Comparison of ENCODE assay signal across 16 cellular contexts in the genomic region with DNA sequence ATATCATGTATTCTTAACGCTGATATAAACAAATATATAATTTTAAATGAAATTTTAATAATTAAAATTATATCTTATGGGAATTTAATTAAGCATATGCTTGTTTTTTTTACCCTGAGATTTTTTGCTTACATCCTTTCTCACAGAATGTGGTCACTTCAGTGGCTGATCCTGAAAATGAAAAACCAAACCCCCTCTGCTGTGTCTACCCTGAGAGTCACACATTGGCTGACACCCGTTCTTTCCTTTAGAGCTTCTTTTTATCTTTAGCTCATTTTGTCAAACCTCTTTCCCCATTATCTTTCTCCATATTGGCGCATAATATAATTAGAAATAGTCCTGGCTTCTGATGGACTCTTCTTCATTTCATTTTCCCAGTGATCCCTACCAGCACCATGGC. TPM values are rescaled to one million over a fixed set of nuclear protein-coding genes. Genes with fewer than 3 reads are reported as not detected.
DNase-seq lines count a peak whose midpoint lies in the region; ATAC-seq, FAIRE-seq and TF ChIP-seq lines count a peak whose summit lies in the region.
"Had no signal": no experiment of that assay in that cellular context is flagged by ENCODE, and none has a peak within 500 bp of the region (broad histone marks: within the 10 kb centered on the region; RNA-seq: fewer than 3 reads in every experiment).

No MANE protein-coding gene starts in this region.

- CTCF ChIA-PET in activated CD4-positive, alpha-beta T cell treated with anti-CD3 and anti-CD28 coated beads for 36 hours (lab: Charles Lee) = interaction anchor here (0.7 to 1.9 kb wide), 5 partner anchors 10 to 220 kb away, joined by 3 to 9 read pairs (median 3); no protein-coding TSS in a partner anchor

- no peaks in the 10 kb centered on the region for H3F3A ChIP-seq in smooth muscle cell (ENCODE audit: low read depth)

- peak overlapping the region; percentile 90 for H3K27ac Mint-ChIP-seq in activated CD4-positive, alpha-beta T cell treated with anti-CD3 and anti-CD28 coated beads for 36 hours
- H3K27ac Mint-ChIP-seq in stimulated activated effector memory CD8-positive, alpha-beta T cell treated with anti-CD3 and anti-CD28 coated beads, Interleukin-12 subunit alpha, Interleukin-12 subunit beta, amount 100 ng/mL, for 72 hours = peak overlapping the region; percentile 79

- H3K4me1 Mint-ChIP-seq in activated CD4-positive, alpha-beta T cell treated with anti-CD3 and anti-CD28 coated beads for 36 hours = peaks cover 24% of the 10 kb centered on the region
- H3K4me1 Mint-ChIP-seq in stimulated activated effector memory CD8-positive, alpha-beta T cell treated with anti-CD3 and anti-CD28 coated beads, Interleukin-12 subunit alpha, Interleukin-12 subunit beta, amount 100 ng/mL, for 72 hours = peaks cover 17% of the 10 kb centered on the region

- H3K27me3 Mint-ChIP-seq in activated CD4-positive, alpha-beta T cell treated with anti-CD3 and anti-CD28 coated beads for 36 hours = no peaks in the 10 kb centered on the region

- H3K4me3 ChIP-seq in smooth muscle cell = no peak overlapping the region
- no peak overlapping the region for H3K4me3 ChIP-seq in dorsolateral prefrontal cortex

- H3K79me2 ChIP-seq in smooth muscle cell (ENCODE audit: low read depth) = no peaks in the 10 kb centered on the region

- intact Hi-C loops in activated CD4-positive, alpha-beta T cell treated with anti-CD3 and anti-CD28 coated beads for 36 hours (cut with DNase I, micrococcal nuclease) = no loop called here
- intact Hi-C loops in dorsolateral prefrontal cortex (cut with DNase I) = loop anchor here in 1 of 2 donors (5.0 kb wide), 1 partner anchor 217 kb away; no protein-coding TSS in a partner anchor

- 92% methylated on average over 3 of the region's 3 CpGs for WGBS in smooth muscle cell (ENCODE audit: low lambda C conversion rate)

- no peaks in the 10 kb centered on the region for H3K9me3 ChIP-seq in smooth muscle cell (replicated peaks; ENCODE audit: low read depth)
- H3K9me3 ChIP-seq: heart left ventricle had no signal

- H3K4me1 ChIP-seq in smooth muscle cell (ENCODE audit: low read depth) = no peaks in the 10 kb centered on the region

- ATAC-seq in activated CD4-positive, alpha-beta T cell treated with anti-CD3 and anti-CD28 coated beads for 36 hours = no peak
- ATAC-seq in GM21723 (IDR thresholded peaks at IDR 0.05; ENCODE audit: unreplicated experiment) = peak; percentile 70
- peak; percentile 44 for ATAC-seq in stimulated activated effector memory CD8-positive, alpha-beta T cell treated with anti-CD3 and anti-CD28 coated beads, Interleukin-12 subunit alpha, Interleukin-12 subunit beta, amount 100 ng/mL, for 72 hours
- ATAC-seq: HCT116 had no signal

- no peaks in the 10 kb centered on the region for H3K9me3 Mint-ChIP-seq in activated CD4-positive, alpha-beta T cell treated with anti-CD3 and anti-CD28 coated beads for 36 hours (ENCODE audit: low read depth)
- no peaks in the 10 kb centered on the region for H3K9me3 Mint-ChIP-seq in stimulated activated effector memory CD8-positive, alpha-beta T cell treated with anti-CD3 and anti-CD28 coated beads, Interleukin-12 subunit alpha, Interleukin-12 subunit beta, amount 100 ng/mL, for 72 hours

- H3K27ac ChIP-seq in smooth muscle cell (ENCODE audit: low read depth) (no peak overlapping the region), dorsolateral prefrontal cortex (peak overlapping the region in 27 of 59 donors; percentile 17 to 90 (median 77))
- H3K27ac ChIP-seq: 22Rv1, brain microvascular endothelial cell had no signal

- H4K20me1 ChIP-seq in smooth muscle cell (ENCODE audit: low read depth) = no peaks in the 10 kb centered on the region

- no peak overlapping the region for H3K4me2 ChIP-seq in smooth muscle cell

- POLR2A ChIA-PET in activated CD4-positive, alpha-beta T cell treated with anti-CD3 and anti-CD28 coated beads for 36 hours (lab: Charles Lee) = no interaction called here

- H3K36me3 Mint-ChIP-seq in activated CD4-positive, alpha-beta T cell treated with anti-CD3 and anti-CD28 coated beads for 36 hours (ENCODE audit: low read depth) = peaks cover 6% of the 10 kb centered on the region
- H3K36me3 Mint-ChIP-seq in stimulated activated effector memory CD8-positive, alpha-beta T cell treated with anti-CD3 and anti-CD28 coated beads, Interleukin-12 subunit alpha, Interleukin-12 subunit beta, amount 100 ng/mL, for 72 hours = peaks cover 44% of the 10 kb centered on the region

- H3K4me3 Mint-ChIP-seq in activated CD4-positive, alpha-beta T cell treated with anti-CD3 and anti-CD28 coated beads for 36 hours = no peak overlapping the region
- H3K4me3 Mint-ChIP-seq in stimulated activated effector memory CD8-positive, alpha-beta T cell treated with anti-CD3 and anti-CD28 coated beads, Interleukin-12 subunit alpha, Interleukin-12 subunit beta, amount 100 ng/mL, for 72 hours = peak overlapping the region; percentile 58

- no peak overlapping the region for H2AFZ ChIP-seq in smooth muscle cell (ENCODE audit: low read depth)

- no peak overlapping the region for H3K9ac ChIP-seq in smooth muscle cell (ENCODE audit: low read depth)

- TF ChIP-seq CTCF in smooth muscle cell (IDR thresholded peaks at IDR 0.05; ENCODE audit: borderline replicate concordance, insufficient read depth, poor library complexity, severe bottlenecking) = no peak
- TF ChIP-seq CTCF in dorsolateral prefrontal cortex (IDR thresholded peaks at IDR 0.05 in 54 of 56, conservative IDR thresholded peaks at IDR 0.05 in 2 of 56; ENCODE audit: low read depth in 1 of 56, partially characterized antibody in 56 of 56) = no peak

- no peak for DNase-seq in activated CD4-positive, alpha-beta T cell treated with anti-CD3 and anti-CD28 coated beads for 36 hours
- DNase-seq in activated CD4-positive, alpha-beta T cell treated with anti-CD3 and anti-CD28 coated beads for 48 hours = no peak
- no peak for DNase-seq in stimulated activated effector memory CD8-positive, alpha-beta T cell treated with anti-CD3 and anti-CD28 coated beads, Interleukin-12 subunit alpha, Interleukin-12 subunit beta, amount 100 ng/mL, for 72 hours (ENCODE audit: low spot score in 2 of 2)
- DNase-seq in activated CD4-positive, alpha-beta T cell treated with anti-CD3 and anti-CD28 coated beads, Interleukin-2, amount 50 U/mL, for 1 hour = no peak
- DNase-seq in smooth muscle cell (lab: John Stamatoyannopoulos, UW; ENCODE audit: unreplicated experiment) = no peak
- DNase-seq in dorsolateral prefrontal cortex = no peak
- DNase-seq: brain microvascular endothelial cell, heart left ventricle, NCI-H1930, NCI-H82, Right ventricle myocardium superior had no signal

- no peaks in the 10 kb centered on the region for H3K36me3 ChIP-seq in smooth muscle cell (ENCODE audit: low read depth)
- H3K36me3 ChIP-seq: brain microvascular endothelial cell had no signal

- peak; percentile 23 for FAIRE-seq in TTC549 (lab: Jason Lieb, UNC)
- FAIRE-seq: endometrium had no signal

- H3K27me3 ChIP-seq in smooth muscle cell (ENCODE audit: low read depth) (no peaks in the 10 kb centered on the region), dorsolateral prefrontal cortex (no peaks in the 10 kb centered on the region)
- H3K27me3 ChIP-seq: brain microvascular endothelial cell, heart left ventricle had no signal

RNA-seq across cellular contexts. Expression of a gene that starts 10.8 kb away (rescaled TPM):
- 100 to 1,000 TPM; 394 to 452 TPM for total RNA-seq in activated CD4-positive, alpha-beta T cell treated with anti-CD3 and anti-CD28 coated beads for 36 hours
- total RNA-seq in smooth muscle cell = 46.8 and 548 TPM in 2 replicates
- polyA plus RNA-seq in smooth muscle cell = 51.1 and 54.6 TPM in 2 replicates
- total RNA-seq in dorsolateral prefrontal cortex = 100 to 1,000 TPM in 118 of 120 experiments, 10 to 100 TPM in 2; 71.5 to 387 (median 202) TPM

RNA-seq across cellular contexts. Expression of a gene that starts 34.2 kb away (rescaled TPM):
- total RNA-seq in activated CD4-positive, alpha-beta T cell treated with anti-CD3 and anti-CD28 coated beads for 36 hours = 10 to 100 TPM; 38.7 to 43.7 TPM
- total RNA-seq in smooth muscle cell = 20.6 and 29.1 TPM in 2 replicates
- 57.2 and 58.0 TPM in 2 replicates for polyA plus RNA-seq in smooth muscle cell
- total RNA-seq in dorsolateral prefrontal cortex = 10 to 100 TPM; 23.2 to 47.2 (median 33.2) TPM
